23 cellular contexts compared by ENCODE assay signal in the genomic region with DNA sequence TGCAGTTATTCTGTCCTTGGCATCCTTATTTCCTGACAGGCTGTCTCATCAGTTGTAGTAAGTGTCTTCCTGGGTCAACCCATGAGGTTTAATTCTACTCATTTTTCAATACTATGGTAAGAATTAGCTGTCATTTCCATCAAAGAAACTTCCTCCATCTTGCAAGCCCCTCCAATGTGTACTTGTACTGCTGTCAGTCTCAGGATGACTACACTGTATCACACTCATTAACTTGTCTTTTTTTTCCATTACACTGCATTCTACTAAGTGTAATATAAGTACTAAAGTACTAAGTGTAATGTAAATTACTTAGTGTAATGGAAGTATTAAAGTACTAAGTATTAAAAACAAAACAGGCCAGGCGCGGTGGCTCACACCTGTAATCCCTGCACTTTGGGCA.
"Had no signal": no experiment of that assay in that cellular context is flagged by ENCODE, and none has a peak within 500 bp of the region (broad histone marks: within the 10 kb centered on the region; RNA-seq: fewer than 3 reads in every experiment).

No MANE protein-coding gene starts in this region.

- H3K9me3 Mint-ChIP-seq: memory B cell; natural killer cell treated with Interleukin-12 subunit alpha and Interleukin-12 subunit beta and Interleukin-15 and Interleukin-18, amount 100 ng/mL, for 72 hours had no signal

- H3K27me3 Mint-ChIP-seq: memory B cell; naive thymus-derived CD4-positive, alpha-beta T cell; natural killer cell treated with Interleukin-12 subunit alpha and Interleukin-12 subunit beta and Interleukin-15 and Interleukin-18, amount 100 ng/mL, for 72 hours had no signal

- ATAC-seq: left cardiac atrium; left lobe of liver; left ventricle myocardium superior; mucosa of descending colon; naive thymus-derived CD4-positive, alpha-beta T cell; pancreas; right cardiac atrium; sciatic nerve; upper lobe of right lung had no signal

- H3K27ac Mint-ChIP-seq: memory B cell; naive thymus-derived CD4-positive, alpha-beta T cell; natural killer cell treated with Interleukin-12 subunit alpha and Interleukin-12 subunit beta and Interleukin-15 and Interleukin-18, amount 100 ng/mL, for 72 hours had no signal

- H3K4me1 Mint-ChIP-seq: memory B cell had no signal

- H3K4me3 Mint-ChIP-seq: memory B cell; naive thymus-derived CD4-positive, alpha-beta T cell; natural killer cell treated with Interleukin-12 subunit alpha and Interleukin-12 subunit beta and Interleukin-15 and Interleukin-18, amount 100 ng/mL, for 72 hours had no signal

- DNase-seq: hippocampal formation; kidney glomerular epithelial cell; left cardiac atrium; left ventricle myocardium superior; midbrain; mucosa of descending colon; naive thymus-derived CD4-positive, alpha-beta T cell; nucleus accumbens; pancreas; retina; right cardiac atrium; stimulated activated CD4-positive, alpha-beta T cell treated with anti-CD3 and anti-CD28 coated beads, Interleukin-12 subunit alpha, Interleukin-12 subunit beta, amount 100 ng/mL, for 4 hours; stimulated activated CD4-positive, alpha-beta T cell treated with anti-CD3 and anti-CD28 coated beads, Interleukin-15, amount 100 ng/mL, for 24 hours; stimulated activated CD4-positive, alpha-beta T cell treated with anti-CD3 and anti-CD28 coated beads, Interleukin-2, amount 100 ng/mL, for 24 hours; stimulated activated CD4-positive, alpha-beta T cell treated with anti-CD3 and anti-CD28 coated beads, Interleukin-4, amount 100 ng/mL, for 1 hour; stimulated activated naive CD4-positive, alpha-beta T cell; tibial artery; trophoblast cell; upper lobe of right lung had no signal
